8 cellular contexts compared by ENCODE assay signal in genomic region chr5:148912714-148913398, GRCh38.
DNase-seq lines count a peak whose midpoint lies in the region; ATAC-seq and TF ChIP-seq lines count a peak whose summit lies in the region.

No MANE protein-coding gene starts in this region.

- TF ChIP-seq POLR2A in right lobe of liver (IDR thresholded peaks at IDR 0.05) = no peak

- no peaks in the 10 kb centered on the region for H3K9me3 ChIP-seq in HUES64 (ENCODE audit: insufficient read depth, low read depth, low read length)
- no peaks in the 10 kb centered on the region for H3K9me3 ChIP-seq in right lobe of liver

- H3K9ac ChIP-seq in HUES64 (ENCODE audit: low read depth, low read length) = peak overlapping the region; percentile 46; the same call in 1 of the 2 replicates

- peak in 2 of 4 donors; percentile 15 to 35 for ATAC-seq in right lobe of liver
- ATAC-seq in GM19463 (IDR thresholded peaks at IDR 0.05; ENCODE audit: unreplicated experiment) = no peak
- ATAC-seq in GM21717 (IDR thresholded peaks at IDR 0.05; ENCODE audit: unreplicated experiment) = no peak

- H3K27ac ChIP-seq in HUES64 (ENCODE audit: low read depth, low read length) (peak overlapping the region; percentile 81), right lobe of liver (no peak overlapping the region)

- intact Hi-C loops in right lobe of liver (cut with DNase I) = no loop called here

- TF ChIP-seq CTCF in cardiac fibroblast (IDR thresholded peaks at IDR 0.05; ENCODE audit: low read depth, low read length) (peak; percentile 10), right lobe of liver (IDR thresholded peaks at IDR 0.05) (peak; percentile 9 to 48 (median 29))

- H3K27me3 ChIP-seq in HUES64 (ENCODE audit: insufficient read depth, low read length) = no peaks in the 10 kb centered on the region
- no peaks in the 10 kb centered on the region for H3K27me3 ChIP-seq in right lobe of liver

- peak; percentile 96 for DNase-seq in AG08395 (ENCODE audit: low spot score)
- peak; percentile 87 to 94 for DNase-seq in cardiac fibroblast (ENCODE audit: low read depth in 2 of 2)
- DNase-seq in right lobe of liver = no peak
- no peak for DNase-seq in NCI-H748 treated with DMSO at 0.1 percent for 48 hours (lab: John Stamatoyannopoulos, UW)
- DNase-seq in stimulated activated CD4-positive, alpha-beta T cell treated with anti-CD3 and anti-CD28 coated beads, Interleukin-4, amount 100 ng/mL, for 1 hour = no peak

- H3K4me1 ChIP-seq in HUES64 (ENCODE audit: insufficient read depth, low read length) (peaks cover 20% of the 10 kb centered on the region; the same call in 1 of the 2 replicates), right lobe of liver (peaks cover 0 to 28% (median 5%) of the 10 kb centered on the region in 4 donors)

- no peak overlapping the region for H3K4me3 ChIP-seq in HUES64 (ENCODE audit: low read length)
- H3K4me3 ChIP-seq in cardiac fibroblast (replicated peaks in 1 of 2; ENCODE audit: low read depth in 2 of 2, low read length in 2 of 2) = no peak overlapping the region
- no peak overlapping the region for H3K4me3 ChIP-seq in right lobe of liver

- no peaks in the 10 kb centered on the region for H3K36me3 ChIP-seq in HUES64 (ENCODE audit: insufficient read depth, low read length)
- H3K36me3 ChIP-seq in right lobe of liver = no peaks in the 10 kb centered on the region

- WGBS in HUES64 = 27% methylated on average over 9 of the region's 9 CpGs
- 59% methylated on average over 7 of the region's 9 CpGs for WGBS in right lobe of liver (ENCODE audit: insufficient coverage, low coverage, low lambda C conversion rate, missing lambda C conversion rate)

Comparison
In these comparisons a context has a peak if more than half of its experiments do, and no peak if none do; other contexts are left out.
1. DNase-seq: peak in AG08395 (single experiment) and cardiac fibroblast (2 of 2); none in right lobe of liver (0 of 3), NCI-H748 treated with DMSO at 0.1 percent for 48 hours (single experiment) and stimulated activated CD4-positive, alpha-beta T cell treated with anti-CD3 and anti-CD28 coated beads, Interleukin-4, amount 100 ng/mL, for 1 hour (single experiment).